ENCODE assay signal across 18 cellular contexts in genomic region chr1:224402472-224403035, GRCh38.
"Had no signal": no experiment of that assay in that cellular context is flagged by ENCODE, and none has a peak within 500 bp of the region (broad histone marks: within the 10 kb centered on the region; RNA-seq: fewer than 3 reads in every experiment).

No MANE protein-coding gene starts in this region.

- DNase-seq: activated CD4-positive, alpha-beta T cell treated with anti-CD3 and anti-CD28 coated beads, Interleukin-2, amount 10 ng/mL, durations not matched to agents 7 days and 5 days; activated effector memory CD4-positive, alpha-beta T cell treated with anti-CD3 and anti-CD28 coated beads, Interleukin-2, amount 50 U/mL, for 16 hours; amygdala; body of pancreas; cortex of kidney; effector CD4-positive, alpha-beta T cell; esophagus squamous epithelium; hippocampal formation; kidney; left lung; occipital lobe; stimulated activated CD4-positive, alpha-beta T cell treated with anti-CD3 and anti-CD28 coated beads, Interleukin-15, amount 100 ng/mL, for 24 hours; stimulated activated CD4-positive, alpha-beta T cell treated with anti-CD3 and anti-CD28 coated beads, Interleukin-4, amount 100 ng/mL, for 1 hour; stimulated activated naive CD8-positive, alpha-beta T cell treated with anti-CD3 and anti-CD28 coated beads, Interleukin-15, Interleukin-2, amounts not matched to agents 100 U/mL and 50 U/mL, for 24 hours had no signal

- H3K27ac ChIP-seq: body of pancreas, esophagus squamous epithelium, left lung, right atrium auricular region, skin epidermis had no signal

- H3K4me3 ChIP-seq: body of pancreas, esophagus squamous epithelium, left lung, right atrium auricular region, skin epidermis had no signal

- FAIRE-seq: endothelial cell of umbilical vein, kidney had no signal

- H3K9me3 ChIP-seq: body of pancreas, esophagus squamous epithelium, left lung, right atrium auricular region had no signal

- H3K27me3 ChIP-seq: body of pancreas, esophagus squamous epithelium, left lung, right atrium auricular region had no signal

- ATAC-seq: body of pancreas; left lung; natural killer cell treated with Interleukin-12 subunit alpha and Interleukin-12 subunit beta and Interleukin-15 and Interleukin-18, amount 100 ng/mL, for 72 hours; stimulated activated naive CD8-positive, alpha-beta T cell treated with anti-CD3 and anti-CD28 coated beads, Interleukin-15, Interleukin-2, amounts not matched to agents 100 U/mL and 50 U/mL, for 24 hours had no signal

- H3K4me1 ChIP-seq: left lung, right atrium auricular region had no signal
